In the genomic region with DNA sequence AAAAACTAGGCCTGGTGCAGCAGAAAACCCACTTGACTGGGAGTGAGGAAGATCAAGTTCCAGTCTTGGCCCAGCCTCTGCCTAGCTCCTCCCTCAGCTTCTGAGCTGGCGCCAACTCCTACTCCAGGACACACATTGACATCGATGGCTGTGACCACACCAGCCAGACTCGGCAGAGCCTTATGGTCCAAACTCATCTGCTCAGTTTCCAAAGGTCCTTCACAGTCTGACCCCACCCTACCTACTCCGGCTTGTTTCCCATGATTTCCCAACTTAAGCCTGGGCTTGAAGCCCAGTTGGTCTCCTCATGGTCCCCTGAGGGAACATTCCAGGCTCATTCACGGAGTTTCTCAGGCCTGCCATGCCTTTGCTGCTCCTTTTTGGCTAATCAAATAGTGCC, we compare ENCODE assay signal across 10 cellular contexts. TPM values are rescaled to one million over a fixed set of nuclear protein-coding genes. Genes with fewer than 3 reads are reported as not detected.
DNase-seq lines count a peak whose midpoint lies in the region; ATAC-seq and TF ChIP-seq lines count a peak whose summit lies in the region.
"Had no signal": no experiment of that assay in that cellular context is flagged by ENCODE, and none has a peak within 500 bp of the region (broad histone marks: within the 10 kb centered on the region; RNA-seq: fewer than 3 reads in every experiment).

No MANE protein-coding gene starts in this region.

- H3K36me3 ChIP-seq in body of pancreas (replicated peaks in 1 of 2; ENCODE audit: insufficient read depth in 1 of 2, low read depth in 2 of 2) (no peaks in the 10 kb centered on the region), urinary bladder (ENCODE audit: insufficient read depth) (no peaks in the 10 kb centered on the region)

- H3K27me3 ChIP-seq in body of pancreas = no peaks in the 10 kb centered on the region

- CTCF ChIA-PET in activated CD4-positive, alpha-beta memory T cell treated with anti-CD3 and anti-CD28 coated beads for 36 hours (lab: Charles Lee) = interaction anchor here (1.0 to 1.4 kb wide), 2 partner anchors 21 to 44 kb away, joined by 3 read pairs; no protein-coding TSS in a partner anchor
- CTCF ChIA-PET in activated CD4-positive, alpha-beta memory T cell treated with anti-CD3 and anti-CD28 coated beads, Interleukin-2, amount 10 ng/mL, durations not matched to agents 7 days and 5 days (lab: Charles Lee) = no interaction called here

- intact Hi-C loops in activated CD4-positive, alpha-beta memory T cell treated with anti-CD3 and anti-CD28 coated beads for 36 hours (cut with micrococcal nuclease) = no loop called here
- intact Hi-C loops in body of pancreas (cut with DNase I) (no loop called here), lower leg skin (cut with DNase I; ENCODE audit: low total_unique reads) (no loop called here)

- ATAC-seq in body of pancreas = peak; percentile 52
- ATAC-seq in activated T-cell treated with anti-CD3 and anti-CD28 coated beads, Interleukin-2, amount 50 U/mL, for 4 hours = no peak
- ATAC-seq: left lobe of liver had no signal

- H3K27me3 Mint-ChIP-seq in activated CD4-positive, alpha-beta memory T cell treated with anti-CD3 and anti-CD28 coated beads for 36 hours = no peaks in the 10 kb centered on the region
- no peaks in the 10 kb centered on the region for H3K27me3 Mint-ChIP-seq in activated CD4-positive, alpha-beta memory T cell treated with anti-CD3 and anti-CD28 coated beads, Interleukin-2, amount 10 ng/mL, durations not matched to agents 7 days and 5 days
- no peaks in the 10 kb centered on the region for H3K27me3 Mint-ChIP-seq in activated T-cell treated with anti-CD3 and anti-CD28 coated beads, Interleukin-2, amount 50 U/mL, for 4 hours (ENCODE audit: low read depth)

- H3K4me1 Mint-ChIP-seq in activated CD4-positive, alpha-beta memory T cell treated with anti-CD3 and anti-CD28 coated beads for 36 hours (ENCODE audit: low read depth) = peaks cover 60% of the 10 kb centered on the region
- H3K4me1 Mint-ChIP-seq in activated CD4-positive, alpha-beta memory T cell treated with anti-CD3 and anti-CD28 coated beads, Interleukin-2, amount 10 ng/mL, durations not matched to agents 7 days and 5 days = peaks cover 68% of the 10 kb centered on the region
- peaks cover 69% of the 10 kb centered on the region for H3K4me1 Mint-ChIP-seq in activated T-cell treated with anti-CD3 and anti-CD28 coated beads, Interleukin-2, amount 50 U/mL, for 4 hours (ENCODE audit: low read depth)

- peak overlapping the region; percentile 45 for H3K27ac Mint-ChIP-seq in activated CD4-positive, alpha-beta memory T cell treated with anti-CD3 and anti-CD28 coated beads for 36 hours
- H3K27ac Mint-ChIP-seq in activated CD4-positive, alpha-beta memory T cell treated with anti-CD3 and anti-CD28 coated beads, Interleukin-2, amount 10 ng/mL, durations not matched to agents 7 days and 5 days = no peak overlapping the region

- no peak for TF ChIP-seq POLR2A in body of pancreas (IDR thresholded peaks at IDR 0.05)
- no peak for TF ChIP-seq POLR2A in lower leg skin (IDR thresholded peaks at IDR 0.05)

- H3K4me3 Mint-ChIP-seq in activated CD4-positive, alpha-beta memory T cell treated with anti-CD3 and anti-CD28 coated beads for 36 hours = no peak overlapping the region
- H3K4me3 Mint-ChIP-seq in activated CD4-positive, alpha-beta memory T cell treated with anti-CD3 and anti-CD28 coated beads, Interleukin-2, amount 10 ng/mL, durations not matched to agents 7 days and 5 days = no peak overlapping the region
- no peak overlapping the region for H3K4me3 Mint-ChIP-seq in activated T-cell treated with anti-CD3 and anti-CD28 coated beads, Interleukin-2, amount 50 U/mL, for 4 hours

- TF ChIP-seq CTCF in body of pancreas (IDR thresholded peaks at IDR 0.05) = no peak
- TF ChIP-seq CTCF in lower leg skin (IDR thresholded peaks at IDR 0.05) = no peak

- 66% methylated on average over 5 of the region's 5 CpGs; no CpG with 5 or more reads in 1 of the 2 donors for WGBS in body of pancreas, 2 donors
- WGBS in lower leg skin, 2 donors = 14 to 41% methylated on average over 5 of the region's 5 CpGs
- 51% methylated on average over 5 of the region's 5 CpGs for WGBS in urinary bladder

- no peaks in the 10 kb centered on the region for H3K9me3 Mint-ChIP-seq in activated CD4-positive, alpha-beta memory T cell treated with anti-CD3 and anti-CD28 coated beads for 36 hours
- H3K9me3 Mint-ChIP-seq in activated CD4-positive, alpha-beta memory T cell treated with anti-CD3 and anti-CD28 coated beads, Interleukin-2, amount 10 ng/mL, durations not matched to agents 7 days and 5 days = no peaks in the 10 kb centered on the region
- H3K9me3 Mint-ChIP-seq in activated T-cell treated with anti-CD3 and anti-CD28 coated beads, Interleukin-2, amount 50 U/mL, for 4 hours = no peaks in the 10 kb centered on the region

- no peak for DNase-seq in activated CD4-positive, alpha-beta memory T cell treated with anti-CD3 and anti-CD28 coated beads for 36 hours
- DNase-seq in activated CD4-positive, alpha-beta memory T cell treated with anti-CD3 and anti-CD28 coated beads, Interleukin-2, amount 10 ng/mL, durations not matched to agents 7 days and 5 days = no peak
- DNase-seq in body of pancreas (peak in 3 of 4 donors; percentile 34 to 48 (median 43)), lower leg skin (ENCODE audit: low spot score in 2 of 2) (peak; percentile 70 to 92), NCI-H1930 (lab: John Stamatoyannopoulos, UW) (no peak), NCI-H748 treated with DMSO at 0.1 percent for 48 hours (lab: John Stamatoyannopoulos, UW) (no peak)
- DNase-seq in activated T-cell treated with anti-CD3 and anti-CD28 coated beads, Interleukin-2, amount 50 U/mL, for 4 hours = no peak
- DNase-seq: stimulated activated CD8-positive, alpha-beta memory T cell treated with anti-CD3 and anti-CD28 coated beads, Interleukin-4, amount 100 ng/mL, for 48 hours had no signal

- POLR2A ChIA-PET in activated CD4-positive, alpha-beta memory T cell treated with anti-CD3 and anti-CD28 coated beads for 36 hours (lab: Charles Lee) = no interaction called here
- POLR2A ChIA-PET in activated CD4-positive, alpha-beta memory T cell treated with anti-CD3 and anti-CD28 coated beads, Interleukin-2, amount 10 ng/mL, durations not matched to agents 7 days and 5 days (lab: Charles Lee) = no interaction called here

- H3K4me1 ChIP-seq in body of pancreas (no peaks in the 10 kb centered on the region), urinary bladder (ENCODE audit: insufficient read depth) (peaks cover 3% of the 10 kb centered on the region)

- H3K36me3 Mint-ChIP-seq in activated CD4-positive, alpha-beta memory T cell treated with anti-CD3 and anti-CD28 coated beads for 36 hours = no peaks in the 10 kb centered on the region
- H3K36me3 Mint-ChIP-seq in activated CD4-positive, alpha-beta memory T cell treated with anti-CD3 and anti-CD28 coated beads, Interleukin-2, amount 10 ng/mL, durations not matched to agents 7 days and 5 days (ENCODE audit: low read depth) = peaks cover 13% of the 10 kb centered on the region
- peaks cover 2% of the 10 kb centered on the region for H3K36me3 Mint-ChIP-seq in activated T-cell treated with anti-CD3 and anti-CD28 coated beads, Interleukin-2, amount 50 U/mL, for 4 hours (ENCODE audit: insufficient read depth)

- H3K9me3 ChIP-seq in body of pancreas = no peaks in the 10 kb centered on the region

- H3K4me3 ChIP-seq in body of pancreas (no peak overlapping the region), lower leg skin (ENCODE audit: low read depth, poor library complexity, severe bottlenecking) (no peak overlapping the region), urinary bladder (ENCODE audit: low read depth, low read length) (no peak overlapping the region)

- H3K27ac ChIP-seq in body of pancreas (no peak overlapping the region), urinary bladder (ENCODE audit: low read depth) (peak overlapping the region; percentile 64)

RNA-seq across cellular contexts. Expression of a gene that starts 10.1 kb away (rescaled TPM):
- total RNA-seq in activated CD4-positive, alpha-beta memory T cell treated with anti-CD3 and anti-CD28 coated beads for 36 hours = 10 to 100 TPM; 28.0 to 28.2 TPM
- total RNA-seq in activated CD4-positive, alpha-beta memory T cell treated with anti-CD3 and anti-CD28 coated beads, Interleukin-2, amount 10 ng/mL, durations not matched to agents 7 days and 5 days = 10 to 100 TPM; 48.0 to 48.7 TPM
- 1 to 10 TPM; 1.6 to 3.6 TPM for total RNA-seq in body of pancreas
- 10 to 100 TPM; 10.8 to 19.1 (median 16.4) TPM for total RNA-seq in lower leg skin
- 11.3 TPM for total RNA-seq in urinary bladder
- polyA plus RNA-seq in urinary bladder = 13.7 TPM
- 10 to 100 TPM; 22.7 to 26.5 (median 23.0) TPM for total RNA-seq in activated T-cell treated with anti-CD3 and anti-CD28 coated beads, Interleukin-2, amount 50 U/mL, for 4 hours

Comparison
In these comparisons a context has a peak if more than half of its experiments do, and no peak if none do; other contexts are left out.
1. DNase-seq: peak in body of pancreas (3 of 4) and lower leg skin (2 of 2); none in activated CD4-positive, alpha-beta memory T cell treated with anti-CD3 and anti-CD28 coated beads for 36 hours (single experiment), activated CD4-positive, alpha-beta memory T cell treated with anti-CD3 and anti-CD28 coated beads, Interleukin-2, amount 10 ng/mL, durations not matched to agents 7 days and 5 days (single experiment), NCI-H1930 (0 of 2), activated T-cell treated with anti-CD3 and anti-CD28 coated beads, Interleukin-2, amount 50 U/mL, for 4 hours (single experiment) and NCI-H748 treated with DMSO at 0.1 percent for 48 hours (single experiment).